In genomic region chr12:13254311-13254710, GRCh38 we compare ENCODE assay signal across 14 cellular contexts.
"Had no signal": no experiment of that assay in that cellular context is flagged by ENCODE, and none has a peak within 500 bp of the region (broad histone marks: within the 10 kb centered on the region; RNA-seq: fewer than 3 reads in every experiment).

No MANE protein-coding gene starts in this region.

- ATAC-seq: lower lobe of right lung; stimulated activated effector memory CD8-positive, alpha-beta T cell treated with anti-CD3 and anti-CD28 coated beads, Interleukin-12 subunit alpha, Interleukin-12 subunit beta, amount 100 ng/mL, for 72 hours had no signal

- H3K9me3 ChIP-seq: esophagus squamous epithelium, lower lobe of right lung, sigmoid colon, thyroid gland had no signal

- H3K4me3 ChIP-seq: coronary artery, esophagus squamous epithelium, lower lobe of right lung, sigmoid colon, thyroid gland had no signal

- H3K27me3 ChIP-seq: sigmoid colon, thyroid gland had no signal

- DNase-seq: activated CD4-positive, alpha-beta T cell treated with anti-CD3 and anti-CD28 coated beads, Interleukin-2, amount 10 ng/mL, durations not matched to agents 7 days and 5 days; activated CD8-positive, alpha-beta memory T cell treated with anti-CD3 and anti-CD28 coated beads for 24 hours; activated naive CD8-positive, alpha-beta T cell treated with anti-CD3 and anti-CD28 coated beads for 36 hours; amygdala; effector CD4-positive, alpha-beta T cell; esophagus squamous epithelium; glutamatergic neuron; hypothalamus; lower lobe of right lung; sigmoid colon; thyroid gland had no signal

- H3K36me3 ChIP-seq: esophagus squamous epithelium, lower lobe of right lung, sigmoid colon, thyroid gland had no signal

- H3K27ac ChIP-seq: coronary artery, esophagus squamous epithelium, lower lobe of right lung, sigmoid colon, thyroid gland had no signal

- FAIRE-seq: endothelial cell of umbilical vein had no signal
